Comparison of ENCODE assay signal across 10 cellular contexts in the genomic region with DNA sequence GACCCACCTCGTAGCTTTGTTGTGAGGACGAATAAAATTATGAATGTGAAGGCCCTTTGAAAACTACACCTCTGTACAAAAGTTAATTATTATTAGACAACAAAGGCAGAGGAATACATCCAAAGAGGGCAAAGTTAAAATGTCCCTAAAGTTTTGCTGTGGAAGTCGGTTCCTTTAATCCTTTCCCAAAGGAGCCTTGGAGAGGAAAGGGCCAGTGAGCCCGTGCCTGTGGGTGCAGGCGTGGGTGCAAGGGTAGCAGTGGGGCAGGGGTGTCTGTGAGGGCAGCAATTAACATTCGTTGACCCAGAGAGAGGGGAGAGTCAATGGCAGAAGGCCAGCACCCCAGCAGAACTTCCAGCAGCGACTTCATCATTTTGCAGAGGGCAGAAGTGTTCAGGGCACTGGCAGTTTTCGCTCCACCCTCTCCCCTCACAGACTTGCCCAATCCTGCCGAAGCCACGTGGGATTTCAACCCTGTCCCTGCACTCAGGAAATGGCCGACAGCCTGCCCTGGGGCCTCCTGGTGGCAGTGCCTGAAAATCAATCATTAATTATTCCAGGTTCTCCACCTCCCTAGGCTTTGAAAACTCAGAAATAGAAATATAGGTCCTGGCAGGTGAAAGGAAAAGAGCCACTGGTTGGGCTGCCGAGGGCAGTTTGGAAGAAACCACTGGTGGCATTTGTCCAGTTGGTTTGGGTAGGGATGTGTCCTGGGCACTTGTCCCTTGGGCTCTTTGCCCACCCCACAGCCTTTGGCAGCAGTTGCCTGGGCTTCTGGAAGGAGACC. TPM values are rescaled to one million over a fixed set of nuclear protein-coding genes. Genes with fewer than 3 reads are reported as not detected.
DNase-seq lines count a peak whose midpoint lies in the region; ATAC-seq, FAIRE-seq and TF ChIP-seq lines count a peak whose summit lies in the region.
"Had no signal": no experiment of that assay in that cellular context is flagged by ENCODE, and none has a peak within 500 bp of the region (broad histone marks: within the 10 kb centered on the region; RNA-seq: fewer than 3 reads in every experiment).

No MANE protein-coding gene starts in this region.

- no peak overlapping the region for H3K4me3 ChIP-seq in astrocyte of the spinal cord (ENCODE audit: low read depth, low read length)

- in situ Hi-C loops in astrocyte of the spinal cord (cut with HindIII; ENCODE audit: low sequenced_read_pairs) = no loop called here

- ATAC-seq in left lobe of liver = peak; percentile 67

- TF ChIP-seq CTCF in astrocyte of the spinal cord (IDR thresholded peaks at IDR 0.05; ENCODE audit: low read depth, low read length) = peak; percentile 10

- no peak for FAIRE-seq in urothelium cell line (lab: Jason Lieb, UNC)
- FAIRE-seq: colon had no signal

- peak; percentile 16 for DNase-seq in NCI-H82 (lab: John Stamatoyannopoulos, UW)
- no peak for DNase-seq in NCI-H82 treated with DMSO at 0.1 percent for 48 hours (lab: John Stamatoyannopoulos, UW; ENCODE audit: unreplicated experiment)
- peak; percentile 25 for DNase-seq in astrocyte of the spinal cord (ENCODE audit: low read depth, low spot score)
- DNase-seq in left lobe of liver (ENCODE audit: low spot score) = peak; percentile 96
- peak; percentile 61 for DNase-seq in urothelium cell line (ENCODE audit: low spot score)
- no peak for DNase-seq in T-helper 1 cell
- no peak for DNase-seq in stimulated activated CD8-positive, alpha-beta memory T cell treated with anti-CD3 and anti-CD28 coated beads, Interleukin-4, amount 100 ng/mL, for 48 hours
- DNase-seq in NCI-H774 (lab: John Stamatoyannopoulos, UW) = no peak
- DNase-seq: CD8-positive, alpha-beta memory T cell had no signal

RNA-seq across cellular contexts. Expression of a gene that starts 4.2 kb away (rescaled TPM):
- 0.65 TPM for total RNA-seq in left lobe of liver

Comparison
In these comparisons a context has a peak if more than half of its experiments do, and no peak if none do; other contexts are left out.
1. DNase-seq: peak in NCI-H82 (single experiment), astrocyte of the spinal cord (single experiment), left lobe of liver (single experiment) and urothelium cell line (single experiment); none in NCI-H82 treated with DMSO at 0.1 percent for 48 hours (single experiment), T-helper 1 cell (0 of 5), stimulated activated CD8-positive, alpha-beta memory T cell treated with anti-CD3 and anti-CD28 coated beads, Interleukin-4, amount 100 ng/mL, for 48 hours (single experiment) and NCI-H774 (single experiment).